33 cellular contexts compared by ENCODE assay signal in the genomic region with DNA sequence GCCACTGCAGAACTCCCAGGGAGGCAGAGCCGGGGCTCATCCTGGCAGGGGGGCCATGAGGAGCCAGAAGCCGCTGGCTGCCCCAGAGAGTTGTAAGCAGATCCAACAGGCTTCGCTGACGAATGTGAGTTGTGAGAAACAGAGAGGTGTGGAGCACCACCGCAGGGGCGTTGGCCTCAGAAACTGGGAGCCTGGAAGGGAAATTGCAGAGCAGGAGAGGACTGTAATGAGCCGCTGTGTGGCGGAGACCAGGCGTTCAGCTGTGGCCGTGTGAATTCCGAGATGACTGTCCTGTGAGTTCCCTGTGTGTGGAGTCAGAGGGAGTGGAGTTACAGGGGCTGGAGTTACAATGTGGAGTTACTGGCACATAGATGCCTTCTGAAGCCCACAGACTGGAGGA. TPM values are rescaled to one million over a fixed set of nuclear protein-coding genes. Genes with fewer than 3 reads are reported as not detected.
DNase-seq lines count a peak whose midpoint lies in the region; ATAC-seq and TF ChIP-seq lines count a peak whose summit lies in the region.
"Had no signal": no experiment of that assay in that cellular context is flagged by ENCODE, and none has a peak within 500 bp of the region (broad histone marks: within the 10 kb centered on the region; RNA-seq: fewer than 3 reads in every experiment).

No MANE protein-coding gene starts in this region.

- H3K4me3 ChIP-seq in BLaER1 treated with 17β-estradiol and CSF1 and Interleukin-3, amounts not matched to agents 10 nM and 100 nM: no peak overlapping the region
- H3K4me3 ChIP-seq in DOHH2 (ENCODE audit: low read length) (no peak overlapping the region), mucosa of descending colon (no peak overlapping the region)
- no peak overlapping the region for H3K4me3 ChIP-seq in naive thymus-derived CD4-positive, alpha-beta T cell (ENCODE audit: low read length)
- H3K4me3 ChIP-seq: cardiac muscle cell, colonic mucosa, GM12878, PC-9, psoas muscle, transverse colon had no signal

- peak overlapping the region; percentile 5 for H3K27ac Mint-ChIP-seq in activated T-helper 17 cell treated with anti-CD3 and anti-CD28 coated beads, Interleukin-2, amount 50 U/mL, for 72 hours
- peak overlapping the region in 6 of 9 donors; percentile 10 to 81 (median 34) for H3K27ac Mint-ChIP-seq in naive thymus-derived CD4-positive, alpha-beta T cell
- H3K27ac Mint-ChIP-seq: activated naive CD8-positive, alpha-beta T cell treated with anti-CD3 and anti-CD28 coated beads, Interleukin-2, amount 50 U/mL, for 24 hours; activated T-cell treated with anti-CD3 and anti-CD28 coated beads, Interleukin-2, amount 50 U/mL, for 24 hours had no signal

- H3F3A ChIP-seq in DOHH2 (ENCODE audit: control insufficient read depth, insufficient read depth): peaks cover 36% of the 10 kb centered on the region

- peaks cover 36% of the 10 kb centered on the region for H3K4me1 Mint-ChIP-seq in activated T-helper 17 cell treated with anti-CD3 and anti-CD28 coated beads, Interleukin-2, amount 50 U/mL, for 72 hours
- H3K4me1 Mint-ChIP-seq in naive thymus-derived CD4-positive, alpha-beta T cell: peaks cover 39 to 68% (median 61%) of the 10 kb centered on the region in 7 donors

- H3K27me3 Mint-ChIP-seq in activated T-helper 17 cell treated with anti-CD3 and anti-CD28 coated beads, Interleukin-2, amount 50 U/mL, for 72 hours: no peaks in the 10 kb centered on the region
- H3K27me3 Mint-ChIP-seq in naive thymus-derived CD4-positive, alpha-beta T cell: no peaks in the 10 kb centered on the region
- H3K27me3 Mint-ChIP-seq: activated naive CD8-positive, alpha-beta T cell treated with anti-CD3 and anti-CD28 coated beads, Interleukin-2, amount 50 U/mL, for 24 hours; activated T-cell treated with anti-CD3 and anti-CD28 coated beads, Interleukin-2, amount 50 U/mL, for 24 hours had no signal

- H3K79me2 ChIP-seq in DOHH2 (ENCODE audit: control insufficient read depth, low read length): no peaks in the 10 kb centered on the region

- no peaks in the 10 kb centered on the region for H3K9me2 ChIP-seq in DOHH2 (replicated peaks; ENCODE audit: control insufficient read depth, low read length)

- peak overlapping the region in 8 of 11 experiments; percentile 78 to 95 (median 89); a peak in 16 of 22 replicates for H3K4me2 ChIP-seq in BLaER1 treated with 17β-estradiol and CSF1 and Interleukin-3, amounts not matched to agents 10 nM and 100 nM
- H3K4me2 ChIP-seq in DOHH2 (ENCODE audit: low read length): peak overlapping the region; percentile 79; the same call in 1 of the 2 replicates
- H3K4me2 ChIP-seq: PC-9 had no signal

- H3K9me3 Mint-ChIP-seq in activated T-helper 17 cell treated with anti-CD3 and anti-CD28 coated beads, Interleukin-2, amount 50 U/mL, for 72 hours: no peaks in the 10 kb centered on the region
- H3K9me3 Mint-ChIP-seq in naive thymus-derived CD4-positive, alpha-beta T cell: peaks cover 0 to 4% (median 0%) of the 10 kb centered on the region in 11 donors
- H3K9me3 Mint-ChIP-seq: activated naive CD8-positive, alpha-beta T cell treated with anti-CD3 and anti-CD28 coated beads, Interleukin-2, amount 50 U/mL, for 24 hours; activated T-cell treated with anti-CD3 and anti-CD28 coated beads, Interleukin-2, amount 50 U/mL, for 24 hours had no signal

- CTCF ChIA-PET in naive thymus-derived CD4-positive, alpha-beta T cell (lab: Charles Lee): no interaction called here

- no peaks in the 10 kb centered on the region for H3K27me3 ChIP-seq in BLaER1 treated with 17β-estradiol and CSF1 and Interleukin-3, amounts not matched to agents 10 nM and 100 nM
- no peaks in the 10 kb centered on the region for H3K27me3 ChIP-seq in DOHH2 (ENCODE audit: control insufficient read depth, low read length)
- H3K27me3 ChIP-seq in naive thymus-derived CD4-positive, alpha-beta T cell (ENCODE audit: control insufficient read depth in 2 of 2, insufficient read depth in 2 of 2, low read length in 2 of 2): no peaks in the 10 kb centered on the region
- H3K27me3 ChIP-seq: colonic mucosa, transverse colon had no signal

- H4K20me1 ChIP-seq in BLaER1 treated with 17β-estradiol and CSF1 and Interleukin-3, amounts not matched to agents 10 nM and 100 nM: no peaks in the 10 kb centered on the region
- no peaks in the 10 kb centered on the region for H4K20me1 ChIP-seq in DOHH2 (ENCODE audit: control insufficient read depth, insufficient read depth, low read depth, low read length)

- no peak for ATAC-seq in activated T-helper 17 cell treated with anti-CD3 and anti-CD28 coated beads, Interleukin-2, amount 50 U/mL, for 72 hours (replicated peaks)
- no peak for ATAC-seq in naive thymus-derived CD4-positive, alpha-beta T cell
- ATAC-seq in Right ventricle myocardium inferior (no peak), mucosa of descending colon (no peak)
- ATAC-seq: activated naive CD8-positive, alpha-beta T cell treated with anti-CD3 and anti-CD28 coated beads, Interleukin-2, amount 50 U/mL, for 24 hours; GM12878; left cardiac atrium; psoas muscle; sciatic nerve; SK-N-SH treated with all-trans-retinoic acid at 6 μM for 48 hours had no signal

- H3K27ac ChIP-seq in BLaER1 treated with 17β-estradiol and CSF1 and Interleukin-3, amounts not matched to agents 10 nM and 100 nM: peak overlapping the region in 4 of 11 experiments; percentile 89 to 94 (median 92); a peak in 7 of 22 replicates
- H3K27ac ChIP-seq in DOHH2 (ENCODE audit: low read depth, low read length): peak overlapping the region; percentile 100
- no peak overlapping the region for H3K27ac ChIP-seq in naive thymus-derived CD4-positive, alpha-beta T cell (ENCODE audit: low read depth, low read length)
- H3K27ac ChIP-seq: cardiac muscle cell, colonic mucosa, PC-9, psoas muscle, transverse colon had no signal

- DNase-seq in naive thymus-derived CD4-positive, alpha-beta T cell: no peak
- DNase-seq in GF-D8 (lab: John Stamatoyannopoulos, UW) (no peak), Right ventricle myocardium inferior (ENCODE audit: missing footprints) (no peak), mucosa of descending colon (no peak)
- DNase-seq in activated T-cell treated with anti-CD3 and anti-CD28 coated beads, Interleukin-2, amount 50 U/mL, for 1 hour: no peak
- DNase-seq: ACHN; activated CD4-positive, alpha-beta T cell treated with anti-CD3 and anti-CD28 coated beads for 4 hours; activated gamma-delta T cell treated with Interleukin-2 at 50 U/mL for 16 hours; activated naive CD8-positive, alpha-beta T cell treated with anti-CD3 and anti-CD28 coated beads, Interleukin-2, amount 50 U/mL, for 24 hours; activated T-cell treated with anti-CD3 and anti-CD28 coated beads, Interleukin-2, amount 50 U/mL, for 24 hours; colonic mucosa; effector CD4-positive, alpha-beta T cell; hypothalamus; KBM-7; left cardiac atrium; mammary epithelial cell; NCI-H1105; NCI-H187 treated with DMSO at 0.1 percent for 48 hours; NCI-H526 treated with DMSO at 0.1 percent for 48 hours; NK-92 treated with Interleukin-12 subunit alpha and Interleukin-12 subunit beta, amount 100 ng/mL, for 24 hours; occipital lobe; PC-9; psoas muscle; Right ventricle myocardium superior; stimulated activated CD4-positive, alpha-beta T cell treated with anti-CD3 and anti-CD28 coated beads, Interleukin-4, amount 100 ng/mL, for 24 hours; transverse colon had no signal

- no peaks in the 10 kb centered on the region for H3K9me3 ChIP-seq in BLaER1 treated with 17β-estradiol and CSF1 and Interleukin-3, amounts not matched to agents 10 nM and 100 nM (replicated peaks in 1 of 11)
- H3K9me3 ChIP-seq in DOHH2 (ENCODE audit: control insufficient read depth, insufficient read depth, low read length): no peaks in the 10 kb centered on the region
- no peaks in the 10 kb centered on the region for H3K9me3 ChIP-seq in naive thymus-derived CD4-positive, alpha-beta T cell (ENCODE audit: control insufficient read depth in 2 of 3, low read length in 3 of 3)
- H3K9me3 ChIP-seq in mucosa of descending colon: no peaks in the 10 kb centered on the region
- H3K9me3 ChIP-seq: colonic mucosa, psoas muscle, transverse colon had no signal

- POLR2A ChIA-PET in naive thymus-derived CD4-positive, alpha-beta T cell (lab: Charles Lee): interaction anchor here (1.2 to 18.7 kb wide), 4 partner anchors 10 to 94 kb away, joined by 3 to 546 read pairs (median 74); no protein-coding TSS in a partner anchor

- no peaks in the 10 kb centered on the region for H3K36me3 ChIP-seq in BLaER1 treated with 17β-estradiol and CSF1 and Interleukin-3, amounts not matched to agents 10 nM and 100 nM
- H3K36me3 ChIP-seq in DOHH2 (ENCODE audit: control insufficient read depth, low read length) (peaks cover 3% of the 10 kb centered on the region), mucosa of descending colon (ENCODE audit: low read depth) (no peaks in the 10 kb centered on the region)
- H3K36me3 ChIP-seq in naive thymus-derived CD4-positive, alpha-beta T cell (ENCODE audit: control insufficient read depth in 2 of 3, insufficient read depth in 3 of 3, low read length in 3 of 3): no peaks in the 10 kb centered on the region
- H3K36me3 ChIP-seq: cardiac muscle cell, colonic mucosa, transverse colon had no signal

- intact Hi-C loops in naive thymus-derived CD4-positive, alpha-beta T cell (cut with micrococcal nuclease): no loop called here
- intact Hi-C loops in Right ventricle myocardium inferior (cut with DNase I) (no loop called here), mucosa of descending colon (cut with DNase I, micrococcal nuclease) (no loop called here)

- H3K4me3 Mint-ChIP-seq in activated T-helper 17 cell treated with anti-CD3 and anti-CD28 coated beads, Interleukin-2, amount 50 U/mL, for 72 hours: no peak overlapping the region
- no peak overlapping the region for H3K4me3 Mint-ChIP-seq in naive thymus-derived CD4-positive, alpha-beta T cell
- H3K4me3 Mint-ChIP-seq: activated naive CD8-positive, alpha-beta T cell treated with anti-CD3 and anti-CD28 coated beads, Interleukin-2, amount 50 U/mL, for 24 hours; activated T-cell treated with anti-CD3 and anti-CD28 coated beads, Interleukin-2, amount 50 U/mL, for 24 hours had no signal

- H3K4me1 ChIP-seq in BLaER1 treated with 17β-estradiol and CSF1 and Interleukin-3, amounts not matched to agents 10 nM and 100 nM: peaks cover 34 to 100% (median 99%) of the 10 kb centered on the region in 10 experiments
- H3K4me1 ChIP-seq in DOHH2 (ENCODE audit: control insufficient read depth, low read length) (peaks cover 99% of the 10 kb centered on the region), mucosa of descending colon (ENCODE audit: low read depth) (no peaks in the 10 kb centered on the region)
- peaks cover 15 to 28% of the 10 kb centered on the region in 2 donors for H3K4me1 ChIP-seq in naive thymus-derived CD4-positive, alpha-beta T cell (ENCODE audit: control insufficient read depth in 2 of 2, insufficient read depth in 2 of 2, low read length in 2 of 2)
- H3K4me1 ChIP-seq: colonic mucosa, transverse colon had no signal

- TF ChIP-seq CTCF in DOHH2 (IDR thresholded peaks at IDR 0.05; ENCODE audit: low read depth, low read length, poor library complexity, severe bottlenecking) (no peak), mucosa of descending colon (IDR thresholded peaks at IDR 0.05) (no peak)

- no peaks in the 10 kb centered on the region for H3K36me3 Mint-ChIP-seq in activated T-helper 17 cell treated with anti-CD3 and anti-CD28 coated beads, Interleukin-2, amount 50 U/mL, for 72 hours (ENCODE audit: low read depth)
- H3K36me3 Mint-ChIP-seq in naive thymus-derived CD4-positive, alpha-beta T cell: no peaks in the 10 kb centered on the region

- H3K9ac ChIP-seq in BLaER1 treated with 17β-estradiol and CSF1 and Interleukin-3, amounts not matched to agents 10 nM and 100 nM: peak overlapping the region in 2 of 11 experiments; percentile 81 to 83; a peak in 3 of 22 replicates

RNA-seq across cellular contexts. Expression of a gene that starts 27.7 kb away (rescaled TPM):
- 100 to 1,000 TPM; 309 to 471 TPM for total RNA-seq in activated T-helper 17 cell treated with anti-CD3 and anti-CD28 coated beads, Interleukin-2, amount 50 U/mL, for 72 hours
- 100 to 1,000 TPM; 659 to 871 (median 773) TPM for total RNA-seq in naive thymus-derived CD4-positive, alpha-beta T cell
- polyA plus RNA-seq in naive thymus-derived CD4-positive, alpha-beta T cell: 100 to 1,000 TPM; 514 to 634 TPM
- total RNA-seq in Right ventricle myocardium inferior (53.2 TPM), mucosa of descending colon (10 to 100 TPM; 36.5 to 41.2 (median 38.6) TPM)
